Comparison of ENCODE assay signal across 8 cellular contexts in the genomic region with DNA sequence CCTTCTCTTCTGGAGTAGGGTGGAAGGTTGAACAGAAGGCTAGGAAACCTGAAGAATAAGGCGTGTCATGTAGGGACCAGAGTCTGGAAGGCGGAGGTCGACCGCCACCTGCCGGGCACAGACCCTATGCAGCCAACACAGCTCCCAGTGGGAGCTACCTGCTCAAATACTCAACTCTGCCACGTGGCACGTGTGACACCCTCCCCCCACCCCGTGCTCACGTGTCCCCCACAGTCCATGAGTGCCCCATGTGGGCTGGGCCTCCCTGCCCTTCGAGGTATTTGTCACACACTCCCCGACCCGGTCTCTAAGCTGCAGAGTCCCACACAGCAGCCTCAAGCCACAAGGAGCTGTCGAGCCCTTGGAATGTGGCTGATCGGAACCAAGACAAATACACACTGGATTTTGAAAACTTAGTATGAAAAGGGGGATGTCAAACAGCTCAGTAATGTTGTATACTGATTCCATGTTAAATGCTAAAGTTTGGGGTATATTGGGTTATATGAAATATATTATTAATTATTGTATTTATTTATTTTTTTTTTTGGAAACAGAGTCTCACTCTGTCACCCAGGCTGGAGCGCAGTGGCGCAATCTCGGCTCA. TPM values are rescaled to one million over a fixed set of nuclear protein-coding genes. Genes with fewer than 3 reads are reported as not detected.
A peak's percentile ranks its signal among the peaks of the same experiment; 100 is the strongest.
DNase-seq lines count a peak whose midpoint lies in the region; ATAC-seq, FAIRE-seq and TF ChIP-seq lines count a peak whose summit lies in the region.

No MANE protein-coding gene starts in this region.

- CTCF ChIA-PET in activated CD8-positive, alpha-beta memory T cell treated with anti-CD3 and anti-CD28 coated beads, Interleukin-2, amount 10 ng/mL, durations not matched to agents 7 days and 5 days (lab: Charles Lee), result interaction anchor here (0.8 to 6.8 kb wide), 54 partner anchors 11 to 451 kb away, joined by 3 to 129 read pairs (median 6); a partner anchor contains a TSS

- no peaks in the 10 kb centered on the region for H3K27me3 Mint-ChIP-seq in activated CD8-positive, alpha-beta memory T cell treated with anti-CD3 and anti-CD28 coated beads, Interleukin-2, amount 10 ng/mL, durations not matched to agents 7 days and 5 days

- H3K36me3 Mint-ChIP-seq in activated CD8-positive, alpha-beta memory T cell treated with anti-CD3 and anti-CD28 coated beads, Interleukin-2, amount 10 ng/mL, durations not matched to agents 7 days and 5 days, result no peaks in the 10 kb centered on the region

- no peak overlapping the region for H3K4me3 Mint-ChIP-seq in activated CD8-positive, alpha-beta memory T cell treated with anti-CD3 and anti-CD28 coated beads, Interleukin-2, amount 10 ng/mL, durations not matched to agents 7 days and 5 days

- peak; percentile 58 for ATAC-seq in activated CD8-positive, alpha-beta memory T cell treated with anti-CD3 and anti-CD28 coated beads, Interleukin-2, amount 10 ng/mL, durations not matched to agents 7 days and 5 days
- ATAC-seq in left ventricle myocardium superior (peak; percentile 45), HG02973 (IDR thresholded peaks at IDR 0.05; ENCODE audit: unreplicated experiment) (no peak), HG02970 (IDR thresholded peaks at IDR 0.05; ENCODE audit: low FRiP score, unreplicated experiment) (no peak)

- intact Hi-C loops in left ventricle myocardium superior (cut with micrococcal nuclease), result no loop called here

- no peaks in the 10 kb centered on the region for H3K9me3 Mint-ChIP-seq in activated CD8-positive, alpha-beta memory T cell treated with anti-CD3 and anti-CD28 coated beads, Interleukin-2, amount 10 ng/mL, durations not matched to agents 7 days and 5 days (ENCODE audit: low read depth)

- H3K4me1 Mint-ChIP-seq in activated CD8-positive, alpha-beta memory T cell treated with anti-CD3 and anti-CD28 coated beads, Interleukin-2, amount 10 ng/mL, durations not matched to agents 7 days and 5 days, result peaks cover 7% of the 10 kb centered on the region

- FAIRE-seq in GM12892 (lab: Jason Lieb, UNC), result peak; percentile 93

- DNase-seq in GM12892 (ENCODE audit: insufficient read length) (peak; percentile 69), NCI-H226 (peak; percentile 35), left ventricle myocardium superior (no peak), NCI-H510A (lab: John Stamatoyannopoulos, UW) (no peak)
- peak; percentile 74 for DNase-seq in activated CD8-positive, alpha-beta memory T cell treated with anti-CD3 and anti-CD28 coated beads, Interleukin-2, amount 10 ng/mL, durations not matched to agents 7 days and 5 days
- DNase-seq in stimulated activated CD8-positive, alpha-beta memory T cell treated with anti-CD3 and anti-CD28 coated beads, Interleukin-7, amount 100 ng/mL, for 24 hours (ENCODE audit: low read depth), result peak; percentile 20

- no peak overlapping the region for H3K27ac Mint-ChIP-seq in activated CD8-positive, alpha-beta memory T cell treated with anti-CD3 and anti-CD28 coated beads, Interleukin-2, amount 10 ng/mL, durations not matched to agents 7 days and 5 days

- no peak for TF ChIP-seq POLR2A in GM12892 (IDR thresholded peaks at IDR 0.05; ENCODE audit: low read depth, low read length)

RNA-seq across cellular contexts. Expression of a gene that starts 11.7 kb away (rescaled TPM):
- 0.49 TPM for polyA plus RNA-seq in GM12892 (2012; ENCODE audit: missing spikeins)
- not detected for total RNA-seq in activated CD8-positive, alpha-beta memory T cell treated with anti-CD3 and anti-CD28 coated beads, Interleukin-2, amount 10 ng/mL, durations not matched to agents 7 days and 5 days
- 11.2 TPM for total RNA-seq in left ventricle myocardium superior

RNA-seq across cellular contexts. Expression of a gene that starts 25.1 kb away (rescaled TPM):
- polyA plus RNA-seq in GM12892 (2012; ENCODE audit: missing spikeins), result not detected
- total RNA-seq in activated CD8-positive, alpha-beta memory T cell treated with anti-CD3 and anti-CD28 coated beads, Interleukin-2, amount 10 ng/mL, durations not matched to agents 7 days and 5 days, result not detected
- not detected for total RNA-seq in left ventricle myocardium superior

RNA-seq across cellular contexts. Expression of a gene that starts 26.6 kb away (rescaled TPM):
- not detected for polyA plus RNA-seq in GM12892 (2012; ENCODE audit: missing spikeins)
- total RNA-seq in activated CD8-positive, alpha-beta memory T cell treated with anti-CD3 and anti-CD28 coated beads, Interleukin-2, amount 10 ng/mL, durations not matched to agents 7 days and 5 days, result under 1 TPM; 0.32 to 0.47 TPM
- 18.3 TPM for total RNA-seq in left ventricle myocardium superior

RNA-seq across cellular contexts. Expression of a gene that starts 36.8 kb away (rescaled TPM):
- not detected for polyA plus RNA-seq in GM12892 (2012; ENCODE audit: missing spikeins)
- total RNA-seq in activated CD8-positive, alpha-beta memory T cell treated with anti-CD3 and anti-CD28 coated beads, Interleukin-2, amount 10 ng/mL, durations not matched to agents 7 days and 5 days, result not detected
- not detected for total RNA-seq in left ventricle myocardium superior

RNA-seq across cellular contexts. Expression of a gene that starts 37.8 kb away (rescaled TPM):
- not detected for polyA plus RNA-seq in GM12892 (2012; ENCODE audit: missing spikeins)
- not detected for total RNA-seq in activated CD8-positive, alpha-beta memory T cell treated with anti-CD3 and anti-CD28 coated beads, Interleukin-2, amount 10 ng/mL, durations not matched to agents 7 days and 5 days
- total RNA-seq in left ventricle myocardium superior, result not detected

Comparison
In these comparisons a context has a peak if more than half of its experiments do, and no peak if none do; other contexts are left out.
1. DNase-seq: peak in GM12892 (single experiment), NCI-H226 (single experiment), activated CD8-positive, alpha-beta memory T cell treated with anti-CD3 and anti-CD28 coated beads, Interleukin-2, amount 10 ng/mL, durations not matched to agents 7 days and 5 days (single experiment) and stimulated activated CD8-positive, alpha-beta memory T cell treated with anti-CD3 and anti-CD28 coated beads, Interleukin-7, amount 100 ng/mL, for 24 hours (single experiment); none in left ventricle myocardium superior (single experiment) and NCI-H510A (single experiment).
2. ATAC-seq: peak in activated CD8-positive, alpha-beta memory T cell treated with anti-CD3 and anti-CD28 coated beads, Interleukin-2, amount 10 ng/mL, durations not matched to agents 7 days and 5 days (single experiment) and left ventricle myocardium superior (single experiment); none in HG02973 (single experiment) and HG02970 (single experiment).
3. RNA of a gene that starts 11.7 kb away (total RNA-seq): 11.2 TPM in left ventricle myocardium superior (single experiment); not detected in activated CD8-positive, alpha-beta memory T cell treated with anti-CD3 and anti-CD28 coated beads, Interleukin-2, amount 10 ng/mL, durations not matched to agents 7 days and 5 days; every median in the first group is over 10 times any median in the second.
4. RNA of a gene that starts 26.6 kb away (total RNA-seq): 18.3 TPM in left ventricle myocardium superior (single experiment); 0.32 to 0.47 TPM in activated CD8-positive, alpha-beta memory T cell treated with anti-CD3 and anti-CD28 coated beads, Interleukin-2, amount 10 ng/mL, durations not matched to agents 7 days and 5 days; every median in the first group is over 10 times any median in the second.